Comparison of ENCODE assay signal across 8 cellular contexts in the genomic region with DNA sequence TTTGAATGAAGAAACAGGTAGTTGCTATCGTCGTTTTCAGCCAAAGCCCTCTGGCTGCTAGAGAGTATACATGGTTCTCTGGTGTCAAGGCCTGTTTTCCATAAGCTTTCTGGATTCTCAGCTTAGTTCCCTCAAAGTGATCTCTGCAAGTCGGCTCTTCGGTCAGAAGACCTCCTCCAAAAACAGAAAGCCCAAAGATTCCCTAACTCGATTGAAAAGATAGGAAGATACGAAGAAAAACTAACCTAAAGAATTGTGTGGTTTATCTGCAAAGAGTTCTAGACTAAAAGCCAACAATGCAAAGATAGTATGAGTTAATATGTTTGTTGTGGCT. TPM values are rescaled to one million over a fixed set of nuclear protein-coding genes. Genes with fewer than 3 reads are reported as not detected.
DNase-seq lines count a peak whose midpoint lies in the region; ATAC-seq lines count a peak whose summit lies in the region.

No MANE protein-coding gene starts in this region.

- H3K4me1 Mint-ChIP-seq in activated CD4-positive, alpha-beta memory T cell treated with anti-CD3 and anti-CD28 coated beads for 36 hours (ENCODE audit: low read depth): peaks cover 36% of the 10 kb centered on the region

- H3K27me3 Mint-ChIP-seq in activated CD4-positive, alpha-beta memory T cell treated with anti-CD3 and anti-CD28 coated beads for 36 hours: peaks cover 3% of the 10 kb centered on the region

- ATAC-seq in HG03045 (IDR thresholded peaks at IDR 0.05; ENCODE audit: unreplicated experiment) (peak; percentile 10), left cardiac atrium (peak; percentile 10 to 12)

- H3K27ac Mint-ChIP-seq in activated CD4-positive, alpha-beta memory T cell treated with anti-CD3 and anti-CD28 coated beads for 36 hours: peak overlapping the region; percentile 64

- H3K4me3 ChIP-seq in skeletal muscle cell (ENCODE audit: low read depth, low read length): peak overlapping the region; percentile 92

- CTCF ChIA-PET in activated CD4-positive, alpha-beta memory T cell treated with anti-CD3 and anti-CD28 coated beads for 36 hours (lab: Charles Lee): no interaction called here

- POLR2A ChIA-PET in activated CD4-positive, alpha-beta memory T cell treated with anti-CD3 and anti-CD28 coated beads for 36 hours (lab: Charles Lee): no interaction called here

- DNase-seq in NCI-H1105 treated with DMSO at 0.1 percent for 48 hours (lab: John Stamatoyannopoulos, UW): peak; percentile 71
- no peak for DNase-seq in NCI-H1105 (lab: John Stamatoyannopoulos, UW)
- DNase-seq in activated CD4-positive, alpha-beta memory T cell treated with anti-CD3 and anti-CD28 coated beads for 36 hours: no peak
- no peak for DNase-seq in left cardiac atrium
- DNase-seq in skeletal muscle cell (ENCODE audit: low read depth): no peak
- no peak for DNase-seq in LoVo (ENCODE audit: low spot score)
- DNase-seq in glomerular visceral epithelial cell (ENCODE audit: extremely low spot score): no peak

- H3K9me3 Mint-ChIP-seq in activated CD4-positive, alpha-beta memory T cell treated with anti-CD3 and anti-CD28 coated beads for 36 hours: no peaks in the 10 kb centered on the region

- peaks cover 9% of the 10 kb centered on the region for H3K36me3 Mint-ChIP-seq in activated CD4-positive, alpha-beta memory T cell treated with anti-CD3 and anti-CD28 coated beads for 36 hours

- peak overlapping the region; percentile 100 for H3K4me3 Mint-ChIP-seq in activated CD4-positive, alpha-beta memory T cell treated with anti-CD3 and anti-CD28 coated beads for 36 hours

- intact Hi-C loops in activated CD4-positive, alpha-beta memory T cell treated with anti-CD3 and anti-CD28 coated beads for 36 hours (cut with micrococcal nuclease): loop anchor here (2.0 to 10.0 kb wide), 2 partner anchors 217 to 1367 kb away; partner anchors contain the start of gene USP45
- intact Hi-C loops in left cardiac atrium (cut with DNase I): no loop called here

RNA-seq across cellular contexts. Expression of gene ASCC3, which starts 0.5 kb away (rescaled TPM):
- 10 to 100 TPM; 51.2 to 52.9 TPM for total RNA-seq in activated CD4-positive, alpha-beta memory T cell treated with anti-CD3 and anti-CD28 coated beads for 36 hours
- total RNA-seq in left cardiac atrium: 10 to 100 TPM; 21.9 to 26.0 TPM
